ENCODE assay signal across 14 cellular contexts in genomic region chr18:36419188-36419912, GRCh38.
DNase-seq lines count a peak whose midpoint lies in the region; ATAC-seq, FAIRE-seq and TF ChIP-seq lines count a peak whose summit lies in the region.
"Had no signal": no experiment of that assay in that cellular context is flagged by ENCODE, and none has a peak within 500 bp of the region (broad histone marks: within the 10 kb centered on the region; RNA-seq: fewer than 3 reads in every experiment).

No MANE protein-coding gene starts in this region.

- TF ChIP-seq POLR2A in HCT116 (IDR thresholded peaks at IDR 0.05; ENCODE audit: borderline replicate concordance, extremely low read depth, insufficient read depth, insufficient read length) (no peak), K562 (conservative IDR thresholded peaks at IDR 0.05) (no peak), suprapubic skin (IDR thresholded peaks at IDR 0.05) (no peak)

- H3K9me3 ChIP-seq in HCT116 (ENCODE audit: control insufficient read depth in 1 of 2, insufficient read depth in 1 of 2, low read depth in 1 of 2, low read length in 2 of 2) (no peaks in the 10 kb centered on the region), K562 (replicated peaks; ENCODE audit: control insufficient read depth, insufficient read depth, low read depth, low read length) (no peaks in the 10 kb centered on the region), right cardiac atrium (ENCODE audit: control insufficient read depth, low read length) (no peaks in the 10 kb centered on the region), suprapubic skin (no peaks in the 10 kb centered on the region)
- H3K9me3 ChIP-seq: BLaER1 had no signal

- ATAC-seq in HCT116 (no peak), K562 (no peak), right cardiac atrium (peak; percentile 72 to 77), GM21360 (IDR thresholded peaks at IDR 0.05; ENCODE audit: unreplicated experiment) (no peak), left colon (no peak)

- TF ChIP-seq EP300 in K562 (IDR thresholded peaks at IDR 0.05; ENCODE audit: low read length), result no peak
- no peak for TF ChIP-seq EP300 in suprapubic skin (IDR thresholded peaks at IDR 0.05)

- 15% methylated on average over 3 of the region's 3 CpGs for WGBS in K562 (ENCODE audit: insufficient coverage, low coverage, missing lambda C conversion rate)
- 76% methylated on average over 3 of the region's 3 CpGs for WGBS in right cardiac atrium
- 81% methylated on average over 3 of the region's 3 CpGs for WGBS in suprapubic skin

- H3K79me2 ChIP-seq in HCT116 (ENCODE audit: insufficient read depth, low read length), result no peaks in the 10 kb centered on the region
- H3K79me2 ChIP-seq in K562 (ENCODE audit: control insufficient read depth, insufficient read depth, low read length), result no peaks in the 10 kb centered on the region

- H4K20me1 ChIP-seq in HCT116 (ENCODE audit: insufficient read depth), result no peaks in the 10 kb centered on the region
- H4K20me1 ChIP-seq in K562 (replicated peaks; ENCODE audit: control insufficient read depth, insufficient read depth, low read length), result no peaks in the 10 kb centered on the region
- H4K20me1 ChIP-seq: BLaER1 had no signal

- H3K36me3 ChIP-seq in HCT116 (ENCODE audit: control insufficient read depth in 1 of 2, insufficient read depth in 2 of 2, low read length in 2 of 2) (no peaks in the 10 kb centered on the region), K562 (ENCODE audit: control insufficient read depth, insufficient read depth, low read length) (no peaks in the 10 kb centered on the region), suprapubic skin (no peaks in the 10 kb centered on the region)
- H3K36me3 ChIP-seq: BLaER1 had no signal

- BruUV-seq in HCT116 (replicated peaks; lab: Mats Ljungman, UMichigan), result no TSS peak
- BruUV-seq in K562 (replicated peaks; lab: Mats Ljungman, UMichigan), result no TSS peak

- H3K9ac ChIP-seq in HCT116 (ENCODE audit: low read length), result no peak overlapping the region
- no peak overlapping the region for H3K9ac ChIP-seq in K562 (ENCODE audit: insufficient read depth in 1 of 2, low read depth in 2 of 2, low read length in 2 of 2)
- H3K9ac ChIP-seq: BLaER1 had no signal

- CTCF ChIA-PET in HCT116 (lab: Charles Lee), result interaction anchor here (0.7 to 2.9 kb wide), 5 partner anchors 7 to 132 kb away, joined by 3 to 16 read pairs (median 4); no protein-coding TSS in a partner anchor
- CTCF ChIA-PET in K562 (lab: Yijun Ruan, JAX; ENCODE audit: low intra/inter-chr PET ratio), result no interaction called here

- H2AFZ ChIP-seq in HCT116 (ENCODE audit: low read depth, low read length, poor library complexity, severe bottlenecking) (no peak overlapping the region), K562 (ENCODE audit: low read depth, low read length) (0 out of 2 replicates have a peak overlapping the region, but pooled peaks have one; percentile 6)

- H3K9me2 ChIP-seq in HCT116 (ENCODE audit: insufficient read depth), result no peaks in the 10 kb centered on the region

- no peak for FAIRE-seq in K562 (lab: Jason Lieb, UNC)
- FAIRE-seq: H1 had no signal

- POLR2A ChIA-PET in HCT116 (lab: Charles Lee) (no interaction called here), K562 (lab: Yijun Ruan, JAX) (no interaction called here)

- in situ Hi-C loops in K562 (cut with MboI), result no loop called here

- H3K4me2 ChIP-seq in HCT116 (ENCODE audit: low read length) (0 out of 2 replicates have a peak overlapping the region, but pooled peaks have one; percentile 30), K562 (ENCODE audit: insufficient read depth, low read length) (no peak overlapping the region)
- H3K4me2 ChIP-seq: BLaER1 had no signal

- H3K27me3 ChIP-seq in HCT116 (ENCODE audit: insufficient read depth, low read length), result no peaks in the 10 kb centered on the region
- H3K27me3 ChIP-seq in K562 (ENCODE audit: control insufficient read depth in 2 of 2, insufficient read depth in 2 of 2, low read length in 2 of 2), result peaks cover 0 to 15% of the 10 kb centered on the region in 2 experiments; a peak in 2 of 5 replicates
- no peaks in the 10 kb centered on the region for H3K27me3 ChIP-seq in right cardiac atrium (ENCODE audit: control insufficient read depth, insufficient read depth)
- H3K27me3 ChIP-seq in suprapubic skin, result no peaks in the 10 kb centered on the region
- H3K27me3 ChIP-seq: BLaER1 had no signal

- RAD21 ChIA-PET in HCT116 (lab: Charles Lee; ENCODE audit: low non-redundant PET in 1 of 2, low total read pairs in 2 of 2, uncharacterized antibody in 2 of 2, unreplicated experiment in 2 of 2), result no interaction called here

- H3K9me1 ChIP-seq in K562 (ENCODE audit: control insufficient read depth, insufficient read depth, low read length), result no peaks in the 10 kb centered on the region

- no peak for DNase-seq in HCT116 (ENCODE audit: low read depth, low spot score)
- no peak for DNase-seq in K562 (ENCODE audit: extremely low read depth in 1 of 4, low spot score in 3 of 4)
- no peak for DNase-seq in right cardiac atrium
- no peak for DNase-seq in suprapubic skin (ENCODE audit: low spot score in 2 of 2)
- DNase-seq in stimulated activated naive CD4-positive, alpha-beta T cell treated with Interleukin-2 at 50 U/mL for 16 hours (lab: John Stamatoyannopoulos, UW), result no peak
- DNase-seq in left colon, result no peak
- DNase-seq: activated naive CD4-positive, alpha-beta T cell treated with anti-CD3 and anti-CD28 coated beads, Interleukin-2, amount 50 U/mL, for 16 hours; activated T-cell treated with anti-CD3 and anti-CD28 coated beads, Interleukin-2, amount 50 U/mL, for 1 hour; cortex of kidney; DMS 273 treated with DMSO at 0.1 percent for 48 hours; NCI-H1105 treated with DMSO at 0.1 percent for 48 hours had no signal

- no peak overlapping the region for H3K4me3 ChIP-seq in HCT116 (replicated peaks in 1 of 2; ENCODE audit: low read depth in 1 of 2, low read length in 2 of 2)
- no peak overlapping the region for H3K4me3 ChIP-seq in K562
- H3K4me3 ChIP-seq in right cardiac atrium (ENCODE audit: low read length), result no peak overlapping the region
- no peak overlapping the region for H3K4me3 ChIP-seq in suprapubic skin
- H3K4me3 ChIP-seq: BLaER1 had no signal

- no peak overlapping the region for H3K27ac ChIP-seq in HCT116 (ENCODE audit: low read depth, low read length)
- no peak overlapping the region for H3K27ac ChIP-seq in K562 (ENCODE audit: extremely low read depth, low read depth, low read length)
- peak overlapping the region; percentile 95 for H3K27ac ChIP-seq in right cardiac atrium (ENCODE audit: low read length)
- peak overlapping the region; percentile 47 for H3K27ac ChIP-seq in suprapubic skin
- H3K27ac ChIP-seq: BLaER1 had no signal

- intact Hi-C loops in HCT116 (cut with micrococcal nuclease), result loop anchor here (10.0 kb wide), 1 partner anchor 405 kb away; no protein-coding TSS in a partner anchor
- intact Hi-C loops in K562 (cut with micrococcal nuclease), result no loop called here
- intact Hi-C loops in right cardiac atrium (cut with DNase I), result no loop called here
- intact Hi-C loops in left colon (cut with DNase I, micrococcal nuclease), result no loop called here

- no peak for TF ChIP-seq CTCF in HCT116 (IDR thresholded peaks at IDR 0.05 in 2 of 3, conservative IDR thresholded peaks at IDR 0.05 in 1 of 3; ENCODE audit: borderline replicate concordance in 1 of 3, insufficient read depth in 1 of 3, low read depth in 2 of 3, low read length in 2 of 3)
- TF ChIP-seq CTCF in K562 (IDR thresholded peaks at IDR 0.05 in 2 of 3, conservative IDR thresholded peaks at IDR 0.05 in 1 of 3; ENCODE audit: insufficient read depth in 2 of 3, low read depth in 1 of 3, low read length in 3 of 3), result no peak
- TF ChIP-seq CTCF in suprapubic skin (IDR thresholded peaks at IDR 0.05), result no peak

- H3K4me1 ChIP-seq in HCT116 (ENCODE audit: control insufficient read depth in 1 of 2, insufficient read depth in 2 of 2, low read length in 2 of 2) (peaks cover 8 to 15% of the 10 kb centered on the region in 2 experiments; a peak in 3 of 4 replicates), K562 (replicated peaks in 1 of 2; ENCODE audit: control insufficient read depth in 2 of 2, insufficient read depth in 2 of 2, low read length in 2 of 2) (peaks cover 0 to 5% of the 10 kb centered on the region in 2 experiments; a peak in 3 of 5 replicates), right cardiac atrium (ENCODE audit: control insufficient read depth, insufficient read depth, low read length) (peaks cover 2% of the 10 kb centered on the region), suprapubic skin (peaks cover 8% of the 10 kb centered on the region)

- TF ChIP-seq RAD21 in HCT116 (IDR thresholded peaks at IDR 0.05; ENCODE audit: low read depth) (no peak), K562 (CRISPR knock-in tag; conservative IDR thresholded peaks at IDR 0.05 in 1 of 2, IDR thresholded peaks at IDR 0.05 in 1 of 2) (no peak)

TF ChIP-seq in HCT116, 20 proteins besides CTCF, POLR2A, EP300 and RAD21:
- TF ChIP-seq CBX3 (IDR thresholded peaks at IDR 0.05; ENCODE audit: low read depth), result no peak
- no peak for TF ChIP-seq TCF7L2 (IDR thresholded peaks at IDR 0.05; ENCODE audit: borderline replicate concordance, extremely low read depth, insufficient read depth, insufficient read length)
- no peak for TF ChIP-seq CEBPB (IDR thresholded peaks at IDR 0.05; ENCODE audit: low read depth)
- no peak for TF ChIP-seq EZH2phosphoT487 (IDR thresholded peaks at IDR 0.05; ENCODE audit: borderline replicate concordance)

TF ChIP-seq in K562, 482 proteins besides CTCF, POLR2A, EP300 and RAD21 (continues in another document):
- TF ChIP-seq KDM1A (IDR thresholded peaks at IDR 0.05) (no peak), SETDB1 (IDR thresholded peaks at IDR 0.05; ENCODE audit: low read length) (no peak), HMGXB4 (CRISPR knock-in tag; IDR thresholded peaks at IDR 0.05) (no peak), NR4A1 (CRISPR knock-in tag; IDR thresholded peaks at IDR 0.05) (no peak), NR4A1 (tag; IDR thresholded peaks at IDR 0.05) (no peak), HIVEP1 (CRISPR knock-in tag; IDR thresholded peaks at IDR 0.05) (no peak), FOXA3 (CRISPR knock-in tag; conservative IDR thresholded peaks at IDR 0.05 in 1 of 2, IDR thresholded peaks at IDR 0.05 in 1 of 2) (no peak), ZBTB8A (IDR thresholded peaks at IDR 0.05; ENCODE audit: partially characterized antibody) (no peak), MTA3 (IDR thresholded peaks at IDR 0.05; ENCODE audit: borderline replicate concordance) (no peak)

Comparison
In these comparisons a context has a peak if more than half of its experiments do, and no peak if none do; other contexts are left out.
1. ATAC-seq: peak in right cardiac atrium (2 of 2); none in HCT116 (single experiment), K562 (single experiment), GM21360 (single experiment) and left colon (single experiment).
2. H3K27ac ChIP-seq: peak in right cardiac atrium (single experiment) and suprapubic skin (single experiment); none in HCT116 (single experiment) and K562 (single experiment).